In genomic region chr1:154183045-154183968, GRCh38 we compare ENCODE assay signal across 8 cellular contexts. TPM values are rescaled to one million over a fixed set of nuclear protein-coding genes. Genes with fewer than 3 reads are reported as not detected.
DNase-seq lines count a peak whose midpoint lies in the region; ATAC-seq and TF ChIP-seq lines count a peak whose summit lies in the region.

No MANE protein-coding gene starts in this region.

- peaks cover 4% of the 10 kb centered on the region; the same call in 1 of the 2 replicates for H3K36me3 ChIP-seq in KMS-11 (ENCODE audit: insufficient read depth)
- peaks cover 15% of the 10 kb centered on the region for H3K36me3 ChIP-seq in Panc1 (ENCODE audit: control insufficient read depth, insufficient read depth, low read length)
- peaks cover 0 to 15% (median 4%) of the 10 kb centered on the region in 4 donors for H3K36me3 ChIP-seq in esophagus muscularis mucosa
- peaks cover 0 to 4% of the 10 kb centered on the region in 2 donors for H3K36me3 ChIP-seq in muscle layer of duodenum (ENCODE audit: control insufficient read depth in 1 of 2, insufficient read depth in 2 of 2, low read length in 2 of 2)

- intact Hi-C loops in Panc1 (cut with micrococcal nuclease; ENCODE audit: unreplicated experiment) (no loop called here), esophagus muscularis mucosa (cut with DNase I) (loop anchor here (5.0 kb wide), 1 partner anchor 191 kb away; the partner anchor contains the start of gene RPS27)

- peaks cover 40% of the 10 kb centered on the region for H4K20me1 ChIP-seq in KMS-11 (ENCODE audit: insufficient read depth)

- H3K9me3 ChIP-seq in Panc1 (ENCODE audit: control insufficient read depth, insufficient read depth, low read depth, low read length) (no peaks in the 10 kb centered on the region), esophagus muscularis mucosa (no peaks in the 10 kb centered on the region), muscle layer of duodenum (ENCODE audit: control insufficient read depth in 1 of 2, low read length in 2 of 2) (no peaks in the 10 kb centered on the region)

- H3K79me2 ChIP-seq in KMS-11 (ENCODE audit: insufficient read depth, low read depth), result peaks cover 48% of the 10 kb centered on the region

- H3K4me1 ChIP-seq in KMS-11 (ENCODE audit: low read depth, poor library complexity, severe bottlenecking), result peaks cover 70% of the 10 kb centered on the region
- H3K4me1 ChIP-seq in Panc1 (ENCODE audit: control insufficient read depth, insufficient read depth, low read length), result peaks cover 36% of the 10 kb centered on the region
- peaks cover 38 to 49% (median 46%) of the 10 kb centered on the region in 4 donors for H3K4me1 ChIP-seq in esophagus muscularis mucosa
- peaks cover 16 to 39% of the 10 kb centered on the region in 2 donors for H3K4me1 ChIP-seq in muscle layer of duodenum (ENCODE audit: control insufficient read depth in 1 of 2, insufficient read depth in 2 of 2, low read length in 2 of 2)

- H3K27ac Mint-ChIP-seq in activated T-cell treated with anti-CD3 and anti-CD28 coated beads, Interleukin-2, amount 50 U/mL, for 72 hours, result peak overlapping the region; percentile 97

- no peak for TF ChIP-seq EP300 in esophagus muscularis mucosa (IDR thresholded peaks at IDR 0.05)

- no TSS peak for BruUV-seq in Panc1 (replicated peaks; lab: Mats Ljungman, UMichigan)

- H3K4me1 Mint-ChIP-seq in activated T-cell treated with anti-CD3 and anti-CD28 coated beads, Interleukin-2, amount 50 U/mL, for 72 hours (ENCODE audit: low read depth), result peaks cover 53% of the 10 kb centered on the region

- 16% methylated on average over 31 of the region's 44 CpGs for WGBS in esophagus muscularis mucosa

- peak overlapping the region; percentile 88 for H3K4me2 ChIP-seq in KMS-11

- H3K4me3 ChIP-seq in KMS-11 (IDR thresholded peaks at IDR 0.05; ENCODE audit: insufficient read depth, low read depth, low read length) (peak overlapping the region; percentile 99), Panc1 (ENCODE audit: low read depth in 2 of 2, low read length in 2 of 2) (peak overlapping the region; percentile 86 to 92), esophagus muscularis mucosa (peak overlapping the region; percentile 66 to 97 (median 95)), muscle layer of duodenum (ENCODE audit: low read depth in 1 of 2, low read length in 2 of 2) (peak overlapping the region; percentile 84 to 95)

- peak; percentile 79 for ATAC-seq in GM21723 (IDR thresholded peaks at IDR 0.05; ENCODE audit: unreplicated experiment)
- ATAC-seq in Panc1, result peak; percentile 97
- peak; percentile 82 to 87 for ATAC-seq in activated T-cell treated with anti-CD3 and anti-CD28 coated beads, Interleukin-2, amount 50 U/mL, for 72 hours (replicated peaks in 1 of 2)

- H3K27me3 ChIP-seq in KMS-11 (ENCODE audit: insufficient read depth, low read depth), result no peaks in the 10 kb centered on the region
- H3K27me3 ChIP-seq in Panc1 (ENCODE audit: control insufficient read depth, insufficient read depth, low read length), result no peaks in the 10 kb centered on the region
- no peaks in the 10 kb centered on the region for H3K27me3 ChIP-seq in esophagus muscularis mucosa
- no peaks in the 10 kb centered on the region for H3K27me3 ChIP-seq in muscle layer of duodenum (ENCODE audit: low read depth, low read length)

- H2AFZ ChIP-seq in KMS-11 (ENCODE audit: low read depth), result peak overlapping the region; percentile 78

- DNase-seq in DMS53 treated with DMSO at 0.1 percent for 48 hours (lab: John Stamatoyannopoulos, UW; ENCODE audit: unreplicated experiment) (peak; percentile 97), Panc1 (ENCODE audit: low read depth, low spot score) (peak; percentile 86), esophagus muscularis mucosa (ENCODE audit: extremely low spot score) (peak; percentile 99)
- DNase-seq in activated T-cell treated with anti-CD3 and anti-CD28 coated beads, Interleukin-2, amount 50 U/mL, for 72 hours, result peak; percentile 96 to 97
- DNase-seq in stimulated activated CD8-positive, alpha-beta memory T cell treated with anti-CD3 and anti-CD28 coated beads, Interleukin-7, amount 100 ng/mL, for 24 hours (ENCODE audit: low read depth), result peak; percentile 93

- peaks cover 11 to 32% of the 10 kb centered on the region in 2 donors for H3K36me3 Mint-ChIP-seq in activated T-cell treated with anti-CD3 and anti-CD28 coated beads, Interleukin-2, amount 50 U/mL, for 72 hours (ENCODE audit: insufficient read depth in 2 of 2)

- no peaks in the 10 kb centered on the region for H3K27me3 Mint-ChIP-seq in activated T-cell treated with anti-CD3 and anti-CD28 coated beads, Interleukin-2, amount 50 U/mL, for 72 hours (ENCODE audit: low read depth)

- CTCF ChIA-PET in Panc1 (lab: Charles Lee), result no interaction called here

- TF ChIP-seq CTCF in KMS-11 (conservative IDR thresholded peaks at IDR 0.05; ENCODE audit: low read depth, low read length) (no peak), Panc1 (IDR thresholded peaks at IDR 0.05) (no peak), esophagus muscularis mucosa (IDR thresholded peaks at IDR 0.05) (peak in 1 of 3 experiments; percentile 20)

- H3K9me3 Mint-ChIP-seq in activated T-cell treated with anti-CD3 and anti-CD28 coated beads, Interleukin-2, amount 50 U/mL, for 72 hours, result no peaks in the 10 kb centered on the region

- H3K4me3 Mint-ChIP-seq in activated T-cell treated with anti-CD3 and anti-CD28 coated beads, Interleukin-2, amount 50 U/mL, for 72 hours, result peak overlapping the region; percentile 93 to 97

- POLR2A ChIA-PET in Panc1 (lab: Charles Lee), result no interaction called here

- H3K9ac ChIP-seq in KMS-11, result peak overlapping the region; percentile 53

- H3K27ac ChIP-seq in KMS-11 (peak overlapping the region; percentile 50), Panc1 (ENCODE audit: low read length) (peak overlapping the region; percentile 93), esophagus muscularis mucosa (replicated peaks in 1 of 4) (peak overlapping the region; percentile 88 to 95 (median 92)), muscle layer of duodenum (ENCODE audit: low read length) (peak overlapping the region; percentile 90)

- in situ Hi-C loops in Panc1 (cut with HindIII; ENCODE audit: low pct_unique_long_range_greater_than_20kb, low sequenced_read_pairs), result no loop called here

- peak; percentile 97 for TF ChIP-seq POLR2A in esophagus muscularis mucosa (IDR thresholded peaks at IDR 0.05; ENCODE audit: low read depth)

RNA-seq across cellular contexts. Expression of gene TPM3, which starts 8.6 kb away (rescaled TPM):
- 545 TPM for total RNA-seq in Panc1 (2021; ENCODE audit: unreplicated experiment)
- polyA plus RNA-seq in Panc1 (2012; ENCODE audit: insufficient read length), result 765 TPM
- total RNA-seq in activated T-cell treated with anti-CD3 and anti-CD28 coated beads, Interleukin-2, amount 50 U/mL, for 72 hours, result 100 to 1,000 TPM; 456 to 468 TPM
- total RNA-seq in esophagus muscularis mucosa, result 100 to 1,000 TPM in 3 of 4 donors, 10 to 100 TPM in 1; 75.6 to 205 (median 131) TPM

RNA-seq across cellular contexts. Expression of gene CFAP141, which starts 22.8 kb away (rescaled TPM):
- total RNA-seq in Panc1 (2021; ENCODE audit: unreplicated experiment) (not detected), esophagus muscularis mucosa (not detected)
- not detected for polyA plus RNA-seq in Panc1 (2012; ENCODE audit: insufficient read length)
- not detected for total RNA-seq in activated T-cell treated with anti-CD3 and anti-CD28 coated beads, Interleukin-2, amount 50 U/mL, for 72 hours

RNA-seq across cellular contexts. Expression of gene NUP210L, which starts 28.4 kb away (rescaled TPM):
- total RNA-seq in Panc1 (2021; ENCODE audit: unreplicated experiment), result 0.05 TPM
- polyA plus RNA-seq in Panc1 (2012; ENCODE audit: insufficient read length), result not detected
- under 1 TPM; 0.07 to 0.14 TPM for total RNA-seq in activated T-cell treated with anti-CD3 and anti-CD28 coated beads, Interleukin-2, amount 50 U/mL, for 72 hours
- not detected for total RNA-seq in esophagus muscularis mucosa

RNA-seq across cellular contexts. Expression of gene UBAP2L, which starts 37.4 kb away (rescaled TPM):
- 227 TPM for total RNA-seq in Panc1 (2021; ENCODE audit: unreplicated experiment)
- polyA plus RNA-seq in Panc1 (2012; ENCODE audit: insufficient read length), result 149 TPM
- total RNA-seq in activated T-cell treated with anti-CD3 and anti-CD28 coated beads, Interleukin-2, amount 50 U/mL, for 72 hours, result 100 to 1,000 TPM; 166 to 171 TPM
- 10 to 100 TPM; 53.6 to 79.7 (median 63.4) TPM for total RNA-seq in esophagus muscularis mucosa

Comparison
In these comparisons a context has a peak if more than half of its experiments do, and no peak if none do; other contexts are left out.
1. Peak in every context shown above with its lines: DNase-seq, ATAC-seq, H3K4me3 ChIP-seq and H3K27ac ChIP-seq.